ENCODE assay signal across 22 cellular contexts in the genomic region with DNA sequence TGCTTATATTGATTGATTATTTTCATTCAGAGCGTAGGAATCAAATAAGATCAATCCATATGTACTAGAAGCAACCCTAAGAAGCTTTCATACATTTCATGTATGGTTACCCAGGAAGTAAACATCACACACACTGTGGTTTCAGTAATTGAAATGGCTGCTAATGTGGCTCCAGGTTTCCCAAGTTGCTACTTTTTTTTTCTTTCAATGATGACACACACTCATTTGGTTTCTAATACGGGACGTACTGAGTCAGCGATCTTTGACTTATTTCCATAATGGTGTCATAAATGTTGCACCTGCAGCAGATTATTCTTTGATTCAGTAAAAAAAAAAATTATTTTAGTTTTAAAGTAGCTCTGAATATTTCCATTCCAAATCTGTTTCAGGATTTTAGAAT.
"Had no signal": no experiment of that assay in that cellular context is flagged by ENCODE, and none has a peak within 500 bp of the region (broad histone marks: within the 10 kb centered on the region; RNA-seq: fewer than 3 reads in every experiment).

No MANE protein-coding gene starts in this region.

- H3K36me3 ChIP-seq: MG63, SJSA1 had no signal

- H3K36me3 Mint-ChIP-seq: T-cell had no signal

- ATAC-seq: Panc1, PC-3, Right ventricle myocardium inferior, T-cell had no signal

- H3K4me3 ChIP-seq: MG63, SJSA1, SK-N-MC had no signal

- H3K4me1 Mint-ChIP-seq: T-cell had no signal

- H3K4me3 Mint-ChIP-seq: T-cell had no signal

- H3K4me1 ChIP-seq: SJSA1 had no signal

- H3K27ac ChIP-seq: SJSA1, SK-N-MC had no signal

- DNase-seq: KBM-7; MG63; NCI-H1092 treated with DMSO at 0.1 percent for 48 hours; NCI-H1436; NCI-H187; NCI-H2029; NCI-H2081 treated with DMSO at 0.1 percent for 48 hours; NCI-H2171; NCI-H226; NCI-H446; NCI-H510A; NCI-H524 treated with DMSO at 0.1 percent for 48 hours; NCI-H69; NCI-H774; NK-92 treated with Interleukin-12 subunit alpha and Interleukin-12 subunit beta, amount 100 ng/mL, for 24 hours; PC-3; SIG-M5; T-cell had no signal

- H3K27me3 ChIP-seq: MG63, SJSA1 had no signal

- H3K9me3 ChIP-seq: MG63, SJSA1 had no signal

- H3K27ac Mint-ChIP-seq: T-cell had no signal
